1 cellular context compared by ENCODE assay signal in the genomic region with DNA sequence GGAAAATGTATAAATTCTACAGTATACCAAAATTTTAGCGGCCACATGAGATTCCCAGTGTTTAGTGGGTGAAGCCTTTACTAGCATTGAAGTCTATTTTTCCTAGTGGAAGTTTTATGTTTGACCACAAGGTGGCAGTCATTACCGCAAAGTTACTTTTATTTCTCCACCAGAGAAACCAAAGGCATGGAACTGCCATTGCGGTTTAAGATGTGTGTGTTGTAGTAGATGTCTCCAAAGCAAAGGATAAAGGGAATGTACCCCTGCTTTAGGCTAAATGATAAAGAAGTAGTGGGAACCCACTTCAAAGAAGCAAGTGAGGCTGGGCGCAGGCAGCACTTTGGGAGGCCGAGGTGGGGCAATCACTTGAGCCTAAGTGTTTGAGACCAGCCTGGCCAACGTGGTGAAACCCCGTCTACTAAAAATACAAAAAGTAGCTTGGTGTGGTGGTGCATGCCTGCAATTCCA.
TF ChIP-seq lines count a peak whose summit lies in the region.

No MANE protein-coding gene starts in this region.

TF ChIP-seq in GM23338, 12 proteins besides CTCF, POLR2A, EP300 and RAD21 (continued from another document):
- no peak for TF ChIP-seq ZNF462 (CRISPR knock-in tag; IDR thresholded peaks at IDR 0.05)
